In the genomic region with DNA sequence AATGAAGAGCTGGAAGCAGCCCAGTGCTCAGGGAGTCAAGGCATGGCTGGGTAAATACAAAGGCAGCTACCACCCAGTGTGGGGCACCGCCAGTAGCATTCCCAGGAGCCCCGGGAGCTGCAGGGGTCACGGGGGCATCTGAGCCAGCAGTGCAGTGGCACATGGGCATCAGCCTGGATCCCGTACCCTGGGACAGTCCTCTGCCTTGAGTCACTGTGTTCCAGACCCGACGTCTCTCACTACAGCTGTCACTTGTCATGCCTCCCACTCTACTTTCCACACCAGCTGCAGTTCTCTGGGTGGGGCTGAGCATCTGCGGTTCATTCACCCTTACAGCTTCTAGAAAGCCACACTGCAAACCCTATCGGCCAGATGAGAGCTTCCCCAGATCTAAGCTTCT, we compare ENCODE assay signal across 13 cellular contexts. TPM values are rescaled to one million over a fixed set of nuclear protein-coding genes. Genes with fewer than 3 reads are reported as not detected.
DNase-seq lines count a peak whose midpoint lies in the region; ATAC-seq, FAIRE-seq and TF ChIP-seq lines count a peak whose summit lies in the region.
"Had no signal": no experiment of that assay in that cellular context is flagged by ENCODE, and none has a peak within 500 bp of the region (broad histone marks: within the 10 kb centered on the region; RNA-seq: fewer than 3 reads in every experiment).

No MANE protein-coding gene starts in this region.

- H3K9me3 ChIP-seq in stomach, result no peaks in the 10 kb centered on the region
- H3K9me3 ChIP-seq: vagina had no signal

- WGBS in stomach, 5 donors, result 61 to 77% (median 64%) methylated on average over 5 to 8 of the region's 8 CpGs

- TF ChIP-seq POLR2A in GM12892 (IDR thresholded peaks at IDR 0.05; ENCODE audit: low read depth, low read length) (no peak), stomach (IDR thresholded peaks at IDR 0.05) (no peak)

- ATAC-seq in GM19452 (IDR thresholded peaks at IDR 0.05; ENCODE audit: unreplicated experiment) (peak; percentile 69), HG03159 (IDR thresholded peaks at IDR 0.05; ENCODE audit: unreplicated experiment) (peak; percentile 79), HG02970 (IDR thresholded peaks at IDR 0.05; ENCODE audit: low FRiP score, unreplicated experiment) (no peak), GM21381 (IDR thresholded peaks at IDR 0.05; ENCODE audit: unreplicated experiment) (no peak)
- ATAC-seq: left colon had no signal

- H3K27ac ChIP-seq in stomach, result no peak overlapping the region
- H3K27ac ChIP-seq: parathyroid adenoma, vagina had no signal

- DNase-seq in GM12892 (ENCODE audit: insufficient read length), result peak; percentile 37
- peak in 41 of 42 donors; percentile 38 to 89 (median 68) for DNase-seq in head of caudate nucleus
- DNase-seq in stomach, result no peak
- no peak for DNase-seq in NOMO-1 treated with DMSO at 0.1 percent for 48 hours (lab: John Stamatoyannopoulos, UW; ENCODE audit: unreplicated experiment)
- DNase-seq: activated T-cell treated with anti-CD3 and anti-CD28 coated beads, Interleukin-2, amount 50 U/mL, for 48 hours; left colon; MV-4-11 had no signal

- no peaks in the 10 kb centered on the region for H3K36me3 ChIP-seq in stomach
- H3K36me3 ChIP-seq: vagina had no signal

- no peak for TF ChIP-seq CTCF in stomach (IDR thresholded peaks at IDR 0.05)

- TF ChIP-seq EP300 in stomach (IDR thresholded peaks at IDR 0.05), result no peak

- no peak overlapping the region for H3K4me3 ChIP-seq in stomach
- H3K4me3 ChIP-seq: vagina had no signal

- FAIRE-seq in GM12892 (lab: Jason Lieb, UNC), result peak; percentile 71

- H3K27me3 ChIP-seq in stomach, result peaks cover 0 to 1% (median 0%) of the 10 kb centered on the region in 3 donors
- H3K27me3 ChIP-seq: vagina had no signal

- peaks cover 0 to 8% (median 0%) of the 10 kb centered on the region in 4 donors for H3K4me1 ChIP-seq in stomach
- H3K4me1 ChIP-seq: parathyroid adenoma, vagina had no signal

- intact Hi-C loops in head of caudate nucleus (cut with DNase I), result no loop called here
- intact Hi-C loops in stomach (cut with DNase I; ENCODE audit: low total_unique reads), result no loop called here

RNA-seq across cellular contexts. Expression of gene DHCR7, which starts 29.6 kb away (rescaled TPM):
- polyA plus RNA-seq in GM12892 (2012; ENCODE audit: missing spikeins), result 58.6 TPM
- total RNA-seq in stomach, result 10 to 100 TPM; 11.2 to 58.8 (median 17.9) TPM
- 10 to 100 TPM in 2 of 3 donors, 1 to 10 TPM in 1; 3.5 to 13.2 (median 11.2) TPM for polyA plus RNA-seq in stomach

RNA-seq across cellular contexts. Expression of gene NADSYN1, which starts 34.4 kb away (rescaled TPM):
- 80.8 TPM for polyA plus RNA-seq in GM12892 (2012; ENCODE audit: missing spikeins)
- 100 to 1,000 TPM in 3 of 5 donors, 10 to 100 TPM in 2; 49.0 to 320 (median 104) TPM for total RNA-seq in stomach
- 10 to 100 TPM; 28.0 to 74.9 (median 29.4) TPM for polyA plus RNA-seq in stomach

Comparison
In these comparisons a context has a peak if more than half of its experiments do, and no peak if none do; other contexts are left out.
1. DNase-seq: peak in GM12892 (single experiment) and head of caudate nucleus (41 of 42); none in stomach (single experiment) and NOMO-1 treated with DMSO at 0.1 percent for 48 hours (single experiment).
2. ATAC-seq: peak in GM19452 (single experiment) and HG03159 (single experiment); none in HG02970 (single experiment) and GM21381 (single experiment).